ENCODE assay signal across 1 cellular context in the genomic region with DNA sequence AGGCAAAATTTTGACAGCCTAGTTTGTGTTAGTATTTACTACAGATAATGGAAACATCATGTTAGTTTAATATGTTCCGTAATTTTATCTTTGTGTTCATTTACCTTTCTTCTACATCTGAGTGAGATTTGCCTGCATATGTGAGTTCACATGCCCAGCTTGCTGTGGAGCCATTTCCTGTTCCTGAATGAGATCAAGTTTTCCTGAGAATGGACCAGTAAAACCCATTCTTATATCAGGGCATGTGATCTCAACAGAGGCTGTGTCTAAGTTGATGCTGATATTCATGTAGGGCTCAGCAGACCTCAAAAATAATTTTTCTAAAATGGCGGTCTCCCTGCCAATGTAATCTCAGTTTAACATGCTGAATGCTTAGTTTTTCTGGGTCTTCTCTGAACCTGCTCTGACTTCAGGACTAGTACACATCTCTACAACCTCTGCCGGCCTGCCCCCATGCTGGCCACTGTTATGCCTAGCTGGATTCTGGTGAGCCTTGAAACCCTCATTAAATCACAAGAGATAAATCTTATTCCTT.
TF ChIP-seq lines count a peak whose summit lies in the region.

No MANE protein-coding gene starts in this region.

TF ChIP-seq in GM23338, 12 proteins besides CTCF, POLR2A, EP300 and RAD21 (continued from another document):
- TF ChIP-seq, protein P1, sequence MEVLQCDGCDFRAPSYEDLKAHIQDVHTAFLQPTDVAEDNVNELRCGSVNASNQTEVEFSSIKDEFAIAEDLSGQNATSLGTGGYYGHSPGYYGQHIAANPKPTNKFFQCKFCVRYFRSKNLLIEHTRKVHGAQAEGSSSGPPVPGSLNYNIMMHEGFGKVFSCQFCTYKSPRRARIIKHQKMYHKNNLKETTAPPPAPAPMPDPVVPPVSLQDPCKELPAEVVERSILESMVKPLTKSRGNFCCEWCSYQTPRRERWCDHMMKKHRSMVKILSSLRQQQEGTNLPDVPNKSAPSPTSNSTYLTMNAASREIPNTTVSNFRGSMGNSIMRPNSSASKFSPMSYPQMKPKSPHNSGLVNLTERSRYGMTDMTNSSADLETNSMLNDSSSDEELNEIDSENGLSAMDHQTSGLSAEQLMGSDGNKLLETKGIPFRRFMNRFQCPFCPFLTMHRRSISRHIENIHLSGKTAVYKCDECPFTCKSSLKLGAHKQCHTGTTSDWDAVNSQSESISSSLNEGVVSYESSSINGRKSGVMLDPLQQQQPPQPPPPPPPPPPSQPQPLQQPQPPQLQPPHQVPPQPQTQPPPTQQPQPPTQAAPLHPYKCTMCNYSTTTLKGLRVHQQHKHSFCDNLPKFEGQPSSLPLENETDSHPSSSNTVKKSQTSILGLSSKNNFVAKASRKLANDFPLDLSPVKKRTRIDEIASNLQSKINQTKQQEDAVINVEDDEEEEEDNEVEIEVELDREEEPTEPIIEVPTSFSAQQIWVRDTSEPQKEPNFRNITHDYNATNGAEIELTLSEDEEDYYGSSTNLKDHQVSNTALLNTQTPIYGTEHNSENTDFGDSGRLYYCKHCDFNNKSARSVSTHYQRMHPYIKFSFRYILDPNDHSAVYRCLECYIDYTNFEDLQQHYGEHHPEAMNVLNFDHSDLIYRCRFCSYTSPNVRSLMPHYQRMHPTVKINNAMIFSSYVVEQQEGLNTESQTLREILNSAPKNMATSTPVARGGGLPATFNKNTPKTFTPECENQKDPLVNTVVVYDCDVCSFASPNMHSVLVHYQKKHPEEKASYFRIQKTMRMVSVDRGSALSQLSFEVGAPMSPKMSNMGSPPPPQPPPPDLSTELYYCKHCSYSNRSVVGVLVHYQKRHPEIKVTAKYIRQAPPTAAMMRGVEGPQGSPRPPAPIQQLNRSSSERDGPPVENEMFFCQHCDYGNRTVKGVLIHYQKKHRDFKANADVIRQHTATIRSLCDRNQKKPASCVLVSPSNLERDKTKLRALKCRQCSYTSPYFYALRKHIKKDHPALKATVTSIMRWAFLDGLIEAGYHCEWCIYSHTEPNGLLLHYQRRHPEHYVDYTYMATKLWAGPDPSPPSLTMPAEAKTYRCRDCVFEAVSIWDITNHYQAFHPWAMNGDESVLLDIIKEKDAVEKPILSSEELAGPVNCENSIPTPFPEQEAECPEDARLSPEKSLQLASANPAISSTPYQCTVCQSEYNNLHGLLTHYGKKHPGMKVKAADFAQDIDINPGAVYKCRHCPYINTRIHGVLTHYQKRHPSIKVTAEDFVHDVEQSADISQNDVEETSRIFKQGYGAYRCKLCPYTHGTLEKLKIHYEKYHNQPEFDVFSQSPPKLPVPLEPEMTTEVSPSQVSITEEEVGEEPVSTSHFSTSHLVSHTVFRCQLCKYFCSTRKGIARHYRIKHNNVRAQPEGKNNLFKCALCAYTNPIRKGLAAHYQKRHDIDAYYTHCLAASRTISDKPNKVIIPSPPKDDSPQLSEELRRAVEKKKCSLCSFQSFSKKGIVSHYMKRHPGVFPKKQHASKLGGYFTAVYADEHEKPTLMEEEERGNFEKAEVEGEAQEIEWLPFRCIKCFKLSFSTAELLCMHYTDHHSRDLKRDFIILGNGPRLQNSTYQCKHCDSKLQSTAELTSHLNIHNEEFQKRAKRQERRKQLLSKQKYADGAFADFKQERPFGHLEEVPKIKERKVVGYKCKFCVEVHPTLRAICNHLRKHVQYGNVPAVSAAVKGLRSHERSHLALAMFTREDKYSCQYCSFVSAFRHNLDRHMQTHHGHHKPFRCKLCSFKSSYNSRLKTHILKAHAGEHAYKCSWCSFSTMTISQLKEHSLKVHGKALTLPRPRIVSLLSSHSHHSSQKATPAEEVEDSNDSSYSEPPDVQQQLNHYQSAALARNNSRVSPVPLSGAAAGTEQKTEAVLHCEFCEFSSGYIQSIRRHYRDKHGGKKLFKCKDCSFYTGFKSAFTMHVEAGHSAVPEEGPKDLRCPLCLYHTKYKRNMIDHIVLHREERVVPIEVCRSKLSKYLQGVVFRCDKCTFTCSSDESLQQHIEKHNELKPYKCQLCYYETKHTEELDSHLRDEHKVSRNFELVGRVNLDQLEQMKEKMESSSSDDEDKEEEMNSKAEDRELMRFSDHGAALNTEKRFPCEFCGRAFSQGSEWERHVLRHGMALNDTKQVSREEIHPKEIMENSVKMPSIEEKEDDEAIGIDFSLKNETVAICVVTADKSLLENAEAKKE (CRISPR knock-in tag; IDR thresholded peaks at IDR 0.05), result no peak
